9 cellular contexts compared by ENCODE assay signal in genomic region chr20:2946988-2947961, GRCh38.
DNase-seq lines count a peak whose midpoint lies in the region; ATAC-seq and TF ChIP-seq lines count a peak whose summit lies in the region.
"Had no signal": no experiment of that assay in that cellular context is flagged by ENCODE, and none has a peak within 500 bp of the region (broad histone marks: within the 10 kb centered on the region; RNA-seq: fewer than 3 reads in every experiment).

No MANE protein-coding gene starts in this region.

- no peak overlapping the region for H2AK5ac ChIP-seq in mesenchymal stem cell (ENCODE audit: low read length, severe bottlenecking)
- H2AK5ac ChIP-seq in mesendoderm (ENCODE audit: low read length): no peak overlapping the region

- H3K79me2 ChIP-seq in mesendoderm (ENCODE audit: control insufficient read depth, insufficient read depth, low read length): no peaks in the 10 kb centered on the region

- H3K79me1 ChIP-seq in mesenchymal stem cell (replicated peaks; ENCODE audit: low read length, poor library complexity, severe bottlenecking) (peaks cover 15% of the 10 kb centered on the region), mesendoderm (ENCODE audit: low read length) (peaks cover 3% of the 10 kb centered on the region)

- TF ChIP-seq POLR2A in gastroesophageal sphincter (IDR thresholded peaks at IDR 0.05): no peak

- H3K27ac ChIP-seq in caudate nucleus (ENCODE audit: low read depth, low read length) (peak overlapping the region; percentile 97), mesenchymal stem cell (ENCODE audit: low read length, poor library complexity, severe bottlenecking) (no peak overlapping the region), gastroesophageal sphincter (no peak overlapping the region), mesendoderm (ENCODE audit: low read depth, low read length) (no peak overlapping the region)

- H3K9me3 ChIP-seq in mesenchymal stem cell (ENCODE audit: control insufficient read depth, low read length) (no peaks in the 10 kb centered on the region), gastroesophageal sphincter (no peaks in the 10 kb centered on the region)

- no peak overlapping the region for H3K23ac ChIP-seq in mesenchymal stem cell (ENCODE audit: low read length in 2 of 2)
- H3K23ac ChIP-seq in mesendoderm (ENCODE audit: low read length): no peak overlapping the region

- H2AFZ ChIP-seq in mesenchymal stem cell (ENCODE audit: low read depth, low read length): no peak overlapping the region

- no peak overlapping the region for H4K5ac ChIP-seq in mesendoderm (ENCODE audit: low read length)

- H3K36me3 ChIP-seq in mesenchymal stem cell (ENCODE audit: control insufficient read depth in 1 of 2, insufficient read depth in 2 of 2, low read depth in 1 of 2, low read length in 2 of 2) (peaks cover 9 to 20% of the 10 kb centered on the region in 2 experiments), gastroesophageal sphincter (peaks cover 0 to 22% of the 10 kb centered on the region in 2 donors), mesendoderm (ENCODE audit: control insufficient read depth, insufficient read depth, low read length) (no peaks in the 10 kb centered on the region)

- DNase-seq in AG08396 (ENCODE audit: low spot score) (peak; percentile 10), NCI-H146 (lab: John Stamatoyannopoulos, UW) (peak; percentile 91), caudate nucleus (lab: John Stamatoyannopoulos, UW) (peak in 48 of 61 donors; percentile 2 to 90 (median 48)), mesenchymal stem cell (peak; percentile 88), glomerular visceral epithelial cell (ENCODE audit: extremely low spot score) (no peak), mesendoderm (no peak)
- DNase-seq: SHP77 treated with DMSO at 0.1 percent for 48 hours had no signal

- no peak overlapping the region for H3K9ac ChIP-seq in mesenchymal stem cell (ENCODE audit: low read length)
- no peak overlapping the region for H3K9ac ChIP-seq in mesendoderm (ENCODE audit: low read length)

- H3K4me1 ChIP-seq in mesenchymal stem cell (ENCODE audit: control insufficient read depth, insufficient read depth, low read depth, low read length) (no peaks in the 10 kb centered on the region), gastroesophageal sphincter (no peaks in the 10 kb centered on the region), mesendoderm (ENCODE audit: control insufficient read depth, low read depth, low read length) (no peaks in the 10 kb centered on the region)

- H4K8ac ChIP-seq in mesenchymal stem cell (ENCODE audit: low read length): no peak overlapping the region
- no peak overlapping the region for H4K8ac ChIP-seq in mesendoderm (ENCODE audit: low read depth, low read length)

- TF ChIP-seq CTCF in gastroesophageal sphincter (IDR thresholded peaks at IDR 0.05): no peak

- WGBS in mesenchymal stem cell: 37% methylated on average over 2 of the region's 5 CpGs
- 65 to 78% methylated on average over 5 of the region's 5 CpGs for WGBS in gastroesophageal sphincter (ENCODE audit: low coverage in 1 of 2), 2 donors
- no CpG with 5 or more reads among the region's 5 CpGs for WGBS in mesendoderm (ENCODE audit: extremely low coverage, insufficient coverage, low lambda C conversion rate)

- no peak overlapping the region for H3K18ac ChIP-seq in mesenchymal stem cell (ENCODE audit: low read depth in 1 of 2, low read length in 2 of 2)
- no peak overlapping the region for H3K18ac ChIP-seq in mesendoderm (ENCODE audit: low read length)

- no peak overlapping the region for H2BK120ac ChIP-seq in mesenchymal stem cell (ENCODE audit: low read depth, low read length)
- H2BK120ac ChIP-seq in mesendoderm (ENCODE audit: low read depth, low read length): no peak overlapping the region

- H3K27me3 ChIP-seq in mesenchymal stem cell (ENCODE audit: control insufficient read depth in 1 of 2, insufficient read depth in 1 of 2, low read length in 2 of 2) (no peaks in the 10 kb centered on the region), gastroesophageal sphincter (no peaks in the 10 kb centered on the region), mesendoderm (ENCODE audit: insufficient read depth, low read length, poor library complexity) (no peaks in the 10 kb centered on the region)

- H3K56ac ChIP-seq in mesendoderm (ENCODE audit: low read length): no peak overlapping the region

- no peak overlapping the region for H3K4ac ChIP-seq in mesenchymal stem cell (ENCODE audit: low read depth in 1 of 2, low read length in 2 of 2)
- no peak overlapping the region for H3K4ac ChIP-seq in mesendoderm (ENCODE audit: low read depth, low read length)

- H2BK5ac ChIP-seq in mesenchymal stem cell (ENCODE audit: low read depth, low read length, poor library complexity, severe bottlenecking): no peak overlapping the region
- H2BK5ac ChIP-seq in mesendoderm (ENCODE audit: low read length): no peak overlapping the region

- H3K14ac ChIP-seq in mesenchymal stem cell (ENCODE audit: low read length in 2 of 2): no peak overlapping the region

- H2BK12ac ChIP-seq in mesenchymal stem cell (ENCODE audit: low read length in 2 of 2): no peak overlapping the region

- no peak overlapping the region for H2BK15ac ChIP-seq in mesenchymal stem cell (ENCODE audit: low read depth, poor library complexity, severe bottlenecking)
- H2BK15ac ChIP-seq in mesendoderm (replicated peaks; ENCODE audit: low read depth): no peak overlapping the region

- ATAC-seq in gastroesophageal sphincter (no peak), esophagus mucosa (no peak)

- no peak for TF ChIP-seq EP300 in gastroesophageal sphincter (IDR thresholded peaks at IDR 0.05)

- H4K91ac ChIP-seq in mesenchymal stem cell (ENCODE audit: low read length): no peak overlapping the region

- H3K4me3 ChIP-seq in mesenchymal stem cell (ENCODE audit: insufficient read depth in 1 of 2, low read depth in 1 of 2, low read length in 2 of 2) (no peak overlapping the region), gastroesophageal sphincter (no peak overlapping the region), mesendoderm (ENCODE audit: low read length) (no peak overlapping the region)

- H3K4me2 ChIP-seq in mesenchymal stem cell (ENCODE audit: low read length, poor library complexity, severe bottlenecking) (no peak overlapping the region), mesendoderm (ENCODE audit: low read length) (no peak overlapping the region)

Comparison
In these comparisons a context has a peak if more than half of its experiments do, and no peak if none do; other contexts are left out.
1. DNase-seq: peak in AG08396 (single experiment), NCI-H146 (single experiment), caudate nucleus (48 of 61) and mesenchymal stem cell (single experiment); none in glomerular visceral epithelial cell (single experiment) and mesendoderm (single experiment).